8 cellular contexts compared by ENCODE assay signal in the genomic region with DNA sequence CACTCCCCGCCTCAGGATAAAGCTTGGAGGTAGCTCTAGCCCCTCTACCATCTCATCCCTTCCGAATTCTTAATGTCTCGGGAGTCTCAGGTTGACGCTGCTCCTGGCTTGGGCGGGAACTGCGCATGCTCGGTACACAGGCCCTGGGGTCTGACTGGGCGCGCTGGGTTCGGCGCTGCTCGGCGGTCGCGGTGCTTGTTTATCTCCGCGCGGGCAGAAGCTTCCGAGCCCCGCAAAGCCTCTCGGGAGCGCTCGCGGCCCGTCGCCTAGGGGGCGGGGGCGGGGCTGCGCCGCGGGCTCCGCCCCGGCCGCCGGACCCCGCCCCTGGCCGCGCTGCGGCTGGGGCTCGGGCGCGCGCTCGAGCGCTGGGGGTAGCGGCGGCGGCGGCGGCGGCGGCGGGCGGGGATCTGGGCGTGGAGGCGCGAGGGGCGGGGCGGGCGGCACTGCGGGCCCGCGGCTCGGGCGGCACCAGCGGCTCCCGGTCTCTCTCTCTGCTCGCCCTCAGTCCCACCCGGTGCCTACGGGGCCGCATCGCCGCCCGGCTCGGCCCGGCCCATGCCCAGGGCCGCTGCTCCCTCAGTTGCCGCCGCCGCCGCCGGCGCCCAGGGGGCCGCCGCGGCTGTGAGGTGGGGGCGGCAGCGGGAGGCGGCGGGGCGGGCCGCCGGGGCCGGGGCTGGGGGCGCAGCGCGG. TPM values are rescaled to one million over a fixed set of nuclear protein-coding genes. Genes with fewer than 3 reads are reported as not detected.
DNase-seq lines count a peak whose midpoint lies in the region; ATAC-seq and FAIRE-seq lines count a peak whose summit lies in the region.

A gene (plus strand): TSS at position 443 of the 690 bp plus-strand sequence. CDS start 302 bp downstream, outside the sequence.

- intact Hi-C loops in left colon (cut with DNase I, micrococcal nuclease) = loop anchor here in 1 of 2 donors (10.0 kb wide), 1 partner anchor 209 kb away; a partner anchor contains a TSS

- ATAC-seq in HG03442 (IDR thresholded peaks at IDR 0.05; ENCODE audit: unreplicated experiment) (peak; percentile 39), left colon (peak; percentile 73)

- DNase-seq in AG20443 (ENCODE audit: low spot score) (peak; percentile 91), GM19239 (ENCODE audit: insufficient read length, low spot score) (peak; percentile 44), NCI-H524 (lab: John Stamatoyannopoulos, UW) (peak; percentile 67 to 87), left colon (peak; percentile 91 to 94)
- DNase-seq in activated CD4-positive, alpha-beta T cell treated with anti-CD3 and anti-CD28 coated beads for 48 hours = peak; percentile 92
- DNase-seq in stimulated activated CD4-positive, alpha-beta T cell treated with anti-CD3 and anti-CD28 coated beads, Interleukin-1b, Interleukin-23, amount 100 ng/mL, for 4 hours (ENCODE audit: low read depth in 2 of 2) = peak; percentile 80 to 82

- peak; percentile 67 for FAIRE-seq in GM19239 (lab: Jason Lieb, UNC)

- peak within 1 kb of the TSS; percentile 100 for H3K27ac ChIP-seq in cingulate gyrus (ENCODE audit: low read depth, low read length)

RNA-seq across cellular contexts. Expression of the gene that starts here (rescaled TPM):
- total RNA-seq in left colon = 10 to 100 TPM; 30.7 to 33.2 TPM

Comparison
In these comparisons a context has a peak if more than half of its experiments do, and no peak if none do; other contexts are left out.
1. Peak in every context shown above with its lines: DNase-seq, ATAC-seq and H3K27ac ChIP-seq.